ENCODE assay signal across 12 cellular contexts in the genomic region with DNA sequence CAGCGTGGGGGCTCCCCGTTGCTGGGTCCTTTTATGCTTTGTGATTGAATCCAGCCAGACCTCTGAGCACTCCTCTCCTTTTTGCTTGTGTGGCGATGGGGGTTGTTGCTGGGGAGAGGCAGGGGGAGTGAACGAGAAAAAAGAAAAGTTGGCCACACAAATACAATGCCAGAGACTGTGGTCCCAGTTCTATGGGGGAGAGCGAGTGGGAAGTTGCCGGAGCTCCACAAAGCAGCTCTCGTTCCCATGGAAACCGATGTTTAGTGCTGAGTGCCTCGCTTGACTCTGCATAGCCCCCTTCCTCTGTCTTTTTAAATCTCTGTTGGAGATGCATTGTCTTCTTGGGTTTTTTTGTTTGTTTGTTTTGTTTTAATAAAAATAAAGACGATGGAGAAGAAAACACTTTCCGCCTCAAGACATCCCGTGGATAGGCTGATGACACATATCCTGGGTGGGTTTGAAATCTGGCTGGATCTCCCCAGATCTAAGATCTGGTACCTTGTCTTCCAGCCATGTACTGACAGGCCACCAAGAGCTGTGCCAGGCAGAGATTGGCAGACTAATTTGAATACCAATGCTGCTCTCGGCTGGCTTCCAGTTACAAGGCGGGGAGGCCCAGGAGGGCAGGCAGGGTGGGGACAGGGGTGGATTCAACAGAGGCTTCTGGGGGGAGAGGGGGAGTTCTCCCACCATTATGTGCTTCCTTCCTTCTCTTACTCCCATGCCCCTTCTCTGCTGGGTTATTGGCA.
DNase-seq lines count a peak whose midpoint lies in the region; ATAC-seq and TF ChIP-seq lines count a peak whose summit lies in the region.
"Had no signal": no experiment of that assay in that cellular context is flagged by ENCODE, and none has a peak within 500 bp of the region (broad histone marks: within the 10 kb centered on the region; RNA-seq: fewer than 3 reads in every experiment).

No MANE protein-coding gene starts in this region.

- H3K79me2 ChIP-seq in neural cell (replicated peaks; ENCODE audit: insufficient read depth, low read length) = no peaks in the 10 kb centered on the region

- H3F3A ChIP-seq in neural cell (ENCODE audit: insufficient read depth, low read length, poor library complexity, severe bottlenecking) = peaks cover 11% of the 10 kb centered on the region

- TF ChIP-seq RAD21 in neural cell (conservative IDR thresholded peaks at IDR 0.05) = peak; percentile 45

- H3K27ac ChIP-seq in SJSA1 (peak overlapping the region; percentile 75), neural cell (ENCODE audit: low read length) (peak overlapping the region; percentile 78), uterus (no peak overlapping the region)

- ATAC-seq in GM18520 (IDR thresholded peaks at IDR 0.05; ENCODE audit: unreplicated experiment) = no peak
- ATAC-seq: GM12878 had no signal

- H3K4me3 ChIP-seq in AG10803 (ENCODE audit: low read length) (peak overlapping the region; percentile 7; the same call in 1 of the 2 replicates), SJSA1 (peak overlapping the region; percentile 12), neural cell (ENCODE audit: low read length) (peak overlapping the region; percentile 56), uterus (no peak overlapping the region)
- H3K4me3 ChIP-seq: GM12878 had no signal

- H3K36me3 ChIP-seq in SJSA1 (no peaks in the 10 kb centered on the region), neural cell (ENCODE audit: insufficient read depth, low read length) (no peaks in the 10 kb centered on the region), uterus (no peaks in the 10 kb centered on the region)
- H3K36me3 ChIP-seq: BE2C had no signal

- peak overlapping the region; percentile 19 for H2AFZ ChIP-seq in neural cell (ENCODE audit: low read depth, low read length)

- peaks cover 28% of the 10 kb centered on the region for H3K4me1 ChIP-seq in SJSA1 (replicated peaks)
- H3K4me1 ChIP-seq in uterus = no peaks in the 10 kb centered on the region
- H3K4me1 ChIP-seq: BE2C had no signal

- H3K9me3 ChIP-seq in SJSA1 (replicated peaks) (no peaks in the 10 kb centered on the region), neural cell (ENCODE audit: low read length) (no peaks in the 10 kb centered on the region), uterus (no peaks in the 10 kb centered on the region)
- H3K9me3 ChIP-seq: BE2C had no signal

- peak overlapping the region; percentile 54 for H3K9ac ChIP-seq in neural cell (ENCODE audit: low read length)

- intact Hi-C loops in head of caudate nucleus (cut with DNase I) (no loop called here), uterus (cut with DNase I; ENCODE audit: low total_unique reads) (no loop called here)

- TF ChIP-seq POLR2A in uterus (IDR thresholded peaks at IDR 0.05) = no peak

- no peak for TF ChIP-seq EP300 in neural cell (conservative IDR thresholded peaks at IDR 0.05; ENCODE audit: poor library complexity, severe bottlenecking)

- H3K27me3 ChIP-seq in SJSA1 (replicated peaks) = no peaks in the 10 kb centered on the region
- H3K27me3 ChIP-seq in neural cell (ENCODE audit: insufficient read depth, low read depth, low read length) = no peaks in the 10 kb centered on the region
- no peaks in the 10 kb centered on the region for H3K27me3 ChIP-seq in uterus
- H3K27me3 ChIP-seq: BE2C had no signal

- no peaks in the 10 kb centered on the region for H3K9me2 ChIP-seq in neural cell (ENCODE audit: insufficient read depth, low read length)

- H4K20me1 ChIP-seq in neural cell (ENCODE audit: insufficient read depth) = no peaks in the 10 kb centered on the region

- H3K4me2 ChIP-seq in neural cell (ENCODE audit: low read length) = peak overlapping the region; percentile 66

- TF ChIP-seq CTCF in AG10803 (conservative IDR thresholded peaks at IDR 0.05; ENCODE audit: low read length) (no peak), neural cell (IDR thresholded peaks at IDR 0.05; ENCODE audit: poor library complexity, severe bottlenecking) (no peak), uterus (IDR thresholded peaks at IDR 0.05) (no peak)

- DNase-seq in AG10803 (ENCODE audit: low read depth) = peak; percentile 3
- DNase-seq in SJSA1 (ENCODE audit: low read depth in 1 of 2, low spot score in 2 of 2) = peak; percentile 82 to 87
- DNase-seq in head of caudate nucleus = peak; percentile 45 to 95 (median 80)
- no peak for DNase-seq in uterus
- DNase-seq in OCI-M1 (lab: John Stamatoyannopoulos, UW) = no peak
- DNase-seq in NAMALWA (ENCODE audit: low spot score) = no peak
- DNase-seq: activated naive CD4-positive, alpha-beta T cell treated with anti-CD3 and anti-CD28 coated beads, Interleukin-2, amount 50 U/mL, for 16 hours; BE2C; stimulated activated CD4-positive, alpha-beta T cell treated with anti-CD3 and anti-CD28 coated beads, Interleukin-15, amount 100 ng/mL, for 24 hours had no signal

TF ChIP-seq in neural cell, 6 proteins besides CTCF, POLR2A, EP300 and RAD21:
- TF ChIP-seq, protein P1, sequence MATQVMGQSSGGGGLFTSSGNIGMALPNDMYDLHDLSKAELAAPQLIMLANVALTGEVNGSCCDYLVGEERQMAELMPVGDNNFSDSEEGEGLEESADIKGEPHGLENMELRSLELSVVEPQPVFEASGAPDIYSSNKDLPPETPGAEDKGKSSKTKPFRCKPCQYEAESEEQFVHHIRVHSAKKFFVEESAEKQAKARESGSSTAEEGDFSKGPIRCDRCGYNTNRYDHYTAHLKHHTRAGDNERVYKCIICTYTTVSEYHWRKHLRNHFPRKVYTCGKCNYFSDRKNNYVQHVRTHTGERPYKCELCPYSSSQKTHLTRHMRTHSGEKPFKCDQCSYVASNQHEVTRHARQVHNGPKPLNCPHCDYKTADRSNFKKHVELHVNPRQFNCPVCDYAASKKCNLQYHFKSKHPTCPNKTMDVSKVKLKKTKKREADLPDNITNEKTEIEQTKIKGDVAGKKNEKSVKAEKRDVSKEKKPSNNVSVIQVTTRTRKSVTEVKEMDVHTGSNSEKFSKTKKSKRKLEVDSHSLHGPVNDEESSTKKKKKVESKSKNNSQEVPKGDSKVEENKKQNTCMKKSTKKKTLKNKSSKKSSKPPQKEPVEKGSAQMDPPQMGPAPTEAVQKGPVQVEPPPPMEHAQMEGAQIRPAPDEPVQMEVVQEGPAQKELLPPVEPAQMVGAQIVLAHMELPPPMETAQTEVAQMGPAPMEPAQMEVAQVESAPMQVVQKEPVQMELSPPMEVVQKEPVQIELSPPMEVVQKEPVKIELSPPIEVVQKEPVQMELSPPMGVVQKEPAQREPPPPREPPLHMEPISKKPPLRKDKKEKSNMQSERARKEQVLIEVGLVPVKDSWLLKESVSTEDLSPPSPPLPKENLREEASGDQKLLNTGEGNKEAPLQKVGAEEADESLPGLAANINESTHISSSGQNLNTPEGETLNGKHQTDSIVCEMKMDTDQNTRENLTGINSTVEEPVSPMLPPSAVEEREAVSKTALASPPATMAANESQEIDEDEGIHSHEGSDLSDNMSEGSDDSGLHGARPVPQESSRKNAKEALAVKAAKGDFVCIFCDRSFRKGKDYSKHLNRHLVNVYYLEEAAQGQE (IDR thresholded peaks at IDR 0.05; ENCODE audit: borderline replicate concordance) = peak; percentile 58
- TF ChIP-seq POLR2AphosphoS5 (IDR thresholded peaks at IDR 0.05) (no peak), MXI1 (conservative IDR thresholded peaks at IDR 0.05; ENCODE audit: poor library complexity, severe bottlenecking) (peak; percentile 5)

Comparison
In these comparisons a context has a peak if more than half of its experiments do, and no peak if none do; other contexts are left out.
1. DNase-seq: peak in AG10803 (single experiment), SJSA1 (2 of 2) and head of caudate nucleus (42 of 42); none in uterus (0 of 2), OCI-M1 (single experiment) and NAMALWA (single experiment).
2. H3K4me3 ChIP-seq: peak in AG10803 (single experiment), SJSA1 (single experiment) and neural cell (single experiment); none in uterus (0 of 2).
3. H3K27ac ChIP-seq: peak in SJSA1 (single experiment) and neural cell (single experiment); none in uterus (0 of 2).